28 cellular contexts compared by ENCODE assay signal in the genomic region with DNA sequence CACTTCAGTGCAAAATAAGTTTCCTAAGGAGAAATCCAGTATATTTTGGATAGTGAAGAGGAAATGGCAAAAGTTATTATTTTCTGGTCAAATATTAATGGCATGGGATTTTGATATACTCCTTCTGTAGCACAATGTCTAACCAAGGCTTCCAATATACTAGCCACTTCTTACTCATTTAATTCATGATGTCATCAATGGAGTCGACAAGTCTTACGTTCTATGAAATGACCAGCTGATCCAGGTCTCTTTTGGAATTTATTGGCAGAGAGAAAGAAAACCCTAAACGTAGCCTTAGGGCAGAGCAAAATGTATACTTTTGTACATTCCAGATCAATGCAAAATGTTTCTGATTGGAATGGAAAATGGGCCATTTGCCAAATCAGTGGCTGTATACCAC. TPM values are rescaled to one million over a fixed set of nuclear protein-coding genes. Genes with fewer than 3 reads are reported as not detected.
"Had no signal": no experiment of that assay in that cellular context is flagged by ENCODE, and none has a peak within 500 bp of the region (broad histone marks: within the 10 kb centered on the region; RNA-seq: fewer than 3 reads in every experiment).

No MANE protein-coding gene starts in this region.

- H3K79me2 ChIP-seq: hepatocyte had no signal

- H3K4me2 ChIP-seq: hepatocyte had no signal

- H3K4me3 ChIP-seq: colonic mucosa, coronary artery, dorsolateral prefrontal cortex, esophagus muscularis mucosa, esophagus squamous epithelium, gastrocnemius medialis, gastroesophageal sphincter, heart left ventricle, heart right ventricle, hepatocyte had no signal

- H3K27ac ChIP-seq: colonic mucosa, coronary artery, dorsolateral prefrontal cortex, epithelial cell of prostate, esophagus muscularis mucosa, esophagus squamous epithelium, foreskin keratinocyte, gastrocnemius medialis, gastroesophageal sphincter, heart left ventricle, heart right ventricle, hepatocyte had no signal

- H3K36me3 ChIP-seq: colonic mucosa had no signal

- H3K9me3 ChIP-seq: colonic mucosa had no signal

- ATAC-seq: effector memory CD8-positive, alpha-beta T cell; esophagus mucosa; foreskin keratinocyte; gastrocnemius medialis; gastroesophageal sphincter; heart left ventricle; heart right ventricle had no signal

- H3K4me1 ChIP-seq: colonic mucosa, foreskin keratinocyte, gastrocnemius medialis had no signal

- H3K27me3 ChIP-seq: colonic mucosa, dorsolateral prefrontal cortex, esophagus muscularis mucosa, esophagus squamous epithelium, foreskin keratinocyte, gastrocnemius medialis, gastroesophageal sphincter, heart left ventricle, heart right ventricle, hepatocyte had no signal

- FAIRE-seq: colon, endometrium, endothelial cell of umbilical vein, frontal cortex had no signal

- DNase-seq: colonic mucosa; cortex of kidney; dermis blood vessel endothelial cell; dorsolateral prefrontal cortex; effector CD4-positive, alpha-beta T cell; effector CD8-positive, alpha-beta T cell; effector memory CD4-positive, alpha-beta T cell; effector memory CD8-positive, alpha-beta T cell; endodermal cell; esophagus squamous epithelium; foreskin fibroblast; foreskin keratinocyte; foreskin melanocyte; gastrocnemius medialis; glutamatergic neuron; head of caudate nucleus; heart left ventricle; heart right ventricle had no signal

- H2AFZ ChIP-seq: hepatocyte had no signal

RNA-seq across cellular contexts. Expression of a gene that starts 8.3 kb away (rescaled TPM):
- total RNA-seq: endodermal cell had no signal
- polyA plus RNA-seq: hepatocyte had no signal
